In genomic region chr14:21680072-21680471, GRCh38 we compare ENCODE assay signal across 1 cellular context.
A peak's percentile ranks its signal among the peaks of the same experiment; 100 is the strongest.
TF ChIP-seq lines count a peak whose summit lies in the region.

No MANE protein-coding gene starts in this region.

TF ChIP-seq in IMR-90, 13 proteins besides CTCF, POLR2A, EP300 and RAD21:
- TF ChIP-seq MXI1 (IDR thresholded peaks at IDR 0.05; ENCODE audit: borderline replicate concordance, low read depth, low read length) (no peak), FOS (IDR thresholded peaks at IDR 0.05; ENCODE audit: low read depth, low read length) (peak; percentile 40; the same call in 1 of the 2 replicates)
TF ChIP-seq in IMR-90: peak in this region for 1.
